1 cellular context compared by ENCODE assay signal in the genomic region with DNA sequence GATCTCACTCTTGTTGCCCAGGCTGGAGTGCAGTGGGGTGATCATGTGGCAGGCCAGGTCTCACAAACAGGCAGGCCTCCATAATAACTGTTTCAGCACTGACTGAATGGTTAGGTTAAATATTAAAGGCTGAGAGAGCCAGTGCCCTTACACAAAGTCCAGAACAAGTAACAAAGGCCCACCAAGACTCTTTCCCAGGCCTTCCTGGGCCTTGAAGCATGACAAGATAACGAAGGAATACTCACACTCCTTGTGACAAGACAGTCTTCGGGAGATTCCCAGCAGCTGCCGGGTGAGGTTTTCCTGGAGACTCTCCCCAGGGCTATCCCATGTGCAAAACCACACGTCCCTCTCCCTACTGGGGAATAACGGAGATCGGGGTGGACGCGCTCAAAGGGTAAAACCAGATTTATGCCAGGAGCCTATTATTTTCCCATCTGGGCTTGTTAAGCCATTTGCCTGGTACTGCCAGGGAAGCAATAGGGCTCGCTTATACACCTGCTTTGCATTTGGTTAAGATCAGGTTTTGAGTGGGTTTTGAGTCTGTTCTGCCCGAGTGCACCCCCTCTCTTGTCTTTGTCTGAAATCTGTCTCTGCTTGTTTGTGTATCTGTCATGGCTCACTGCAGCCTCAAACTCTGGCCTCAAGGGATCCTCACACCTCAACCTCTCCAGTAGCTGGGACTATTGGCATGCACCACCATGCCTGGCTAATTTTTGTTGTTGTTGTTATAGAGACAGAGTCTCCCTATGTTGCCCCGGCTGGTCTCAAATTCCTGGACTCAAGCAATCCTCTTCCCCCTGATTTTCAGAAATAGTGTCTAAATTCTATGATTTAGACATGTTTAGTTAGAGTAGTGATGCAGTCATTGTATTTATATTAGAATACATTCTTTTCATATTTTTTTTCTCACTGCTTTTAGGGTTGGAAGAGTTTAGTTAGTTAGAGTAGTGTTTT.
A peak's percentile ranks its signal among the peaks of the same experiment; 100 is the strongest.
TF ChIP-seq lines count a peak whose summit lies in the region.

No MANE protein-coding gene starts in this region.

TF ChIP-seq in HepG2, 621 proteins besides CTCF, POLR2A, EP300 and RAD21 (continued from another document and continues in another):
- TF ChIP-seq, protein P1, sequence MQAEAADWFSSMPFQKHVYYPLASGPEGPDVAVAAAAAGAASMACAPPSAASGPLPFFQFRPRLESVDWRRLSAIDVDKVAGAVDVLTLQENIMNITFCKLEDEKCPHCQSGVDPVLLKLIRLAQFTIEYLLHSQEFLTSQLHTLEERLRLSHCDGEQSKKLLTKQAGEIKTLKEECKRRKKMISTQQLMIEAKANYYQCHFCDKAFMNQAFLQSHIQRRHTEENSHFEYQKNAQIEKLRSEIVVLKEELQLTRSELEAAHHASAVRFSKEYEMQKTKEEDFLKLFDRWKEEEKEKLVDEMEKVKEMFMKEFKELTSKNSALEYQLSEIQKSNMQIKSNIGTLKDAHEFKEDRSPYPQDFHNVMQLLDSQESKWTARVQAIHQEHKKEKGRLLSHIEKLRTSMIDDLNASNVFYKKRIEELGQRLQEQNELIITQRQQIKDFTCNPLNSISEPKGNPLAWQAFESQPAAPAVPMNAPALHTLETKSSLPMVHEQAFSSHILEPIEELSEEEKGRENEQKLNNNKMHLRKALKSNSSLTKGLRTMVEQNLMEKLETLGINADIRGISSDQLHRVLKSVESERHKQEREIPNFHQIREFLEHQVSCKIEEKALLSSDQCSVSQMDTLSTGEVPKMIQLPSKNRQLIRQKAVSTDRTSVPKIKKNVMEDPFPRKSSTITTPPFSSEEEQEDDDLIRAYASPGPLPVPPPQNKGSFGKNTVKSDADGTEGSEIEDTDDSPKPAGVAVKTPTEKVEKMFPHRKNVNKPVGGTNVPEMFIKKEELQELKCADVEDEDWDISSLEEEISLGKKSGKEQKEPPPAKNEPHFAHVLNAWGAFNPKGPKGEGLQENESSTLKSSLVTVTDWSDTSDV (CRISPR knock-in tag; IDR thresholded peaks at IDR 0.05) = peak; percentile 63; the same call in 1 of the 2 replicates
- no peak for TF ChIP-seq FOXP1 (IDR thresholded peaks at IDR 0.05)
- no peak for TF ChIP-seq FOXP1 (CRISPR knock-in tag; IDR thresholded peaks at IDR 0.05)
- TF ChIP-seq SOX13 (IDR thresholded peaks at IDR 0.05) = peak; percentile 48; the same call in 1 of the 2 replicates
- peak in 1 of 2 experiments; percentile 41; a peak in 2 of 4 replicates for TF ChIP-seq SOX13 (CRISPR knock-in tag; conservative IDR thresholded peaks at IDR 0.05 in 1 of 2, IDR thresholded peaks at IDR 0.05 in 1 of 2)
- 0 out of 2 replicates have a peak, but pooled peaks have one; percentile 49 for TF ChIP-seq ZNF839 (CRISPR knock-in tag; IDR thresholded peaks at IDR 0.05; ENCODE audit: borderline replicate concordance)
- 0 out of 2 replicates have a peak, but pooled peaks have one; percentile 44 for TF ChIP-seq SIN3A (IDR thresholded peaks at IDR 0.05; ENCODE audit: borderline replicate concordance, low read depth, low read length)
- peak; percentile 79 for TF ChIP-seq RBFOX2 (IDR thresholded peaks at IDR 0.05; ENCODE audit: low read depth, low read length)
- TF ChIP-seq, protein P2, sequence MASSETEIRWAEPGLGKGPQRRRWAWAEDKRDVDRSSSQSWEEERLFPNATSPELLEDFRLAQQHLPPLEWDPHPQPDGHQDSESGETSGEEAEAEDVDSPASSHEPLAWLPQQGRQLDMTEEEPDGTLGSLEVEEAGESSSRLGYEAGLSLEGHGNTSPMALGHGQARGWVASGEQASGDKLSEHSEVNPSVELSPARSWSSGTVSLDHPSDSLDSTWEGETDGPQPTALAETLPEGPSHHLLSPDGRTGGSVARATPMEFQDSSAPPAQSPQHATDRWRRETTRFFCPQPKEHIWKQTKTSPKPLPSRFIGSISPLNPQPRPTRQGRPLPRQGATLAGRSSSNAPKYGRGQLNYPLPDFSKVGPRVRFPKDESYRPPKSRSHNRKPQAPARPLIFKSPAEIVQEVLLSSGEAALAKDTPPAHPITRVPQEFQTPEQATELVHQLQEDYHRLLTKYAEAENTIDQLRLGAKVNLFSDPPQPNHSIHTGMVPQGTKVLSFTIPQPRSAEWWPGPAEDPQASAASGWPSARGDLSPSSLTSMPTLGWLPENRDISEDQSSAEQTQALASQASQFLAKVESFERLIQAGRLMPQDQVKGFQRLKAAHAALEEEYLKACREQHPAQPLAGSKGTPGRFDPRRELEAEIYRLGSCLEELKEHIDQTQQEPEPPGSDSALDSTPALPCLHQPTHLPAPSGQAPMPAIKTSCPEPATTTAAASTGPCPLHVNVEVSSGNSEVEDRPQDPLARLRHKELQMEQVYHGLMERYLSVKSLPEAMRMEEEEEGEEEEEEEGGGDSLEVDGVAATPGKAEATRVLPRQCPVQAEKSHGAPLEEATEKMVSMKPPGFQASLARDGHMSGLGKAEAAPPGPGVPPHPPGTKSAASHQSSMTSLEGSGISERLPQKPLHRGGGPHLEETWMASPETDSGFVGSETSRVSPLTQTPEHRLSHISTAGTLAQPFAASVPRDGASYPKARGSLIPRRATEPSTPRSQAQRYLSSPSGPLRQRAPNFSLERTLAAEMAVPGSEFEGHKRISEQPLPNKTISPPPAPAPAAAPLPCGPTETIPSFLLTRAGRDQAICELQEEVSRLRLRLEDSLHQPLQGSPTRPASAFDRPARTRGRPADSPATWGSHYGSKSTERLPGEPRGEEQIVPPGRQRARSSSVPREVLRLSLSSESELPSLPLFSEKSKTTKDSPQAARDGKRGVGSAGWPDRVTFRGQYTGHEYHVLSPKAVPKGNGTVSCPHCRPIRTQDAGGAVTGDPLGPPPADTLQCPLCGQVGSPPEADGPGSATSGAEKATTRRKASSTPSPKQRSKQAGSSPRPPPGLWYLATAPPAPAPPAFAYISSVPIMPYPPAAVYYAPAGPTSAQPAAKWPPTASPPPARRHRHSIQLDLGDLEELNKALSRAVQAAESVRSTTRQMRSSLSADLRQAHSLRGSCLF (CRISPR knock-in tag; IDR thresholded peaks at IDR 0.05; ENCODE audit: borderline replicate concordance) = peak; percentile 84; the same call in 1 of the 2 replicates
- peak; percentile 54; the same call in 1 of the 2 replicates for TF ChIP-seq ZNF230 (CRISPR knock-in tag; IDR thresholded peaks at IDR 0.05)
- TF ChIP-seq KDM2A (CRISPR knock-in tag; IDR thresholded peaks at IDR 0.05; ENCODE audit: borderline replicate concordance, low read depth) = peak; percentile 59; the same call in 1 of the 2 replicates
- TF ChIP-seq ETV6 (CRISPR knock-in tag; conservative IDR thresholded peaks at IDR 0.05) = no peak; the same call in 1 of the 2 replicates
- TF ChIP-seq XBP1 (CRISPR knock-in tag; IDR thresholded peaks at IDR 0.05) = peak; percentile 64; the same call in 1 of the 2 replicates
- TF ChIP-seq GLI4 (CRISPR knock-in tag; IDR thresholded peaks at IDR 0.05; ENCODE audit: borderline replicate concordance) = no peak
- TF ChIP-seq SAFB2 (CRISPR knock-in tag; IDR thresholded peaks at IDR 0.05; ENCODE audit: borderline replicate concordance, low read depth) = no peak
- TF ChIP-seq PHF8 (CRISPR knock-in tag; IDR thresholded peaks at IDR 0.05) = peak; percentile 91
- TF ChIP-seq SIX4 (CRISPR knock-in tag; IDR thresholded peaks at IDR 0.05) = peak; percentile 11; the same call in 1 of the 2 replicates
- TF ChIP-seq ZNF33A (CRISPR knock-in tag; IDR thresholded peaks at IDR 0.05; ENCODE audit: borderline replicate concordance) = 0 out of 2 replicates have a peak, but pooled peaks have one; percentile 7
- peak; percentile 29 for TF ChIP-seq RARA (CRISPR knock-in tag; IDR thresholded peaks at IDR 0.05)
- TF ChIP-seq NKX3-1 (CRISPR knock-in tag; IDR thresholded peaks at IDR 0.05) = peak; percentile 90
- no peak for TF ChIP-seq NFE2L1 (CRISPR knock-in tag; IDR thresholded peaks at IDR 0.05; ENCODE audit: borderline replicate concordance)
- TF ChIP-seq, protein P3, sequence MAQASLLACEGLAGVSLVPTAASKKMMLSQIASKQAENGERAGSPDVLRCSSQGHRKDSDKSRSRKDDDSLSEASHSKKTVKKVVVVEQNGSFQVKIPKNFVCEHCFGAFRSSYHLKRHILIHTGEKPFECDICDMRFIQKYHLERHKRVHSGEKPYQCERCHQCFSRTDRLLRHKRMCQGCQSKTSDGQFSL (CRISPR knock-in tag; IDR thresholded peaks at IDR 0.05) = peak; percentile 82
- TF ChIP-seq, protein P4, sequence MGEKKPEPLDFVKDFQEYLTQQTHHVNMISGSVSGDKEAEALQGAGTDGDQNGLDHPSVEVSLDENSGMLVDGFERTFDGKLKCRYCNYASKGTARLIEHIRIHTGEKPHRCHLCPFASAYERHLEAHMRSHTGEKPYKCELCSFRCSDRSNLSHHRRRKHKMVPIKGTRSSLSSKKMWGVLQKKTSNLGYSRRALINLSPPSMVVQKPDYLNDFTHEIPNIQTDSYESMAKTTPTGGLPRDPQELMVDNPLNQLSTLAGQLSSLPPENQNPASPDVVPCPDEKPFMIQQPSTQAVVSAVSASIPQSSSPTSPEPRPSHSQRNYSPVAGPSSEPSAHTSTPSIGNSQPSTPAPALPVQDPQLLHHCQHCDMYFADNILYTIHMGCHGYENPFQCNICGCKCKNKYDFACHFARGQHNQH (CRISPR knock-in tag; IDR thresholded peaks at IDR 0.05) = 0 out of 2 replicates have a peak, but pooled peaks have one; percentile 21
- peak; percentile 62; the same call in 1 of the 2 replicates for TF ChIP-seq HES4 (CRISPR knock-in tag; IDR thresholded peaks at IDR 0.05; ENCODE audit: borderline replicate concordance)
- TF ChIP-seq ZC3H4 (CRISPR knock-in tag; IDR thresholded peaks at IDR 0.05; ENCODE audit: borderline replicate concordance) = no peak; the same call in 1 of the 2 replicates
- peak; percentile 43 for TF ChIP-seq ZNF883 (CRISPR knock-in tag; IDR thresholded peaks at IDR 0.05; ENCODE audit: not compliant biosample characterization)
- TF ChIP-seq, protein P5, sequence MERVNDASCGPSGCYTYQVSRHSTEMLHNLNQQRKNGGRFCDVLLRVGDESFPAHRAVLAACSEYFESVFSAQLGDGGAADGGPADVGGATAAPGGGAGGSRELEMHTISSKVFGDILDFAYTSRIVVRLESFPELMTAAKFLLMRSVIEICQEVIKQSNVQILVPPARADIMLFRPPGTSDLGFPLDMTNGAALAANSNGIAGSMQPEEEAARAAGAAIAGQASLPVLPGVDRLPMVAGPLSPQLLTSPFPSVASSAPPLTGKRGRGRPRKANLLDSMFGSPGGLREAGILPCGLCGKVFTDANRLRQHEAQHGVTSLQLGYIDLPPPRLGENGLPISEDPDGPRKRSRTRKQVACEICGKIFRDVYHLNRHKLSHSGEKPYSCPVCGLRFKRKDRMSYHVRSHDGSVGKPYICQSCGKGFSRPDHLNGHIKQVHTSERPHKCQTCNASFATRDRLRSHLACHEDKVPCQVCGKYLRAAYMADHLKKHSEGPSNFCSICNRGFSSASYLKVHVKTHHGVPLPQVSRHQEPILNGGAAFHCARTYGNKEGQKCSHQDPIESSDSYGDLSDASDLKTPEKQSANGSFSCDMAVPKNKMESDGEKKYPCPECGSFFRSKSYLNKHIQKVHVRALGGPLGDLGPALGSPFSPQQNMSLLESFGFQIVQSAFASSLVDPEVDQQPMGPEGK (CRISPR knock-in tag; IDR thresholded peaks at IDR 0.05) = no peak; the same call in 1 of the 2 replicates
- 0 out of 2 replicates have a peak, but pooled peaks have one; percentile 35 for TF ChIP-seq ZBTB38 (CRISPR knock-in tag; IDR thresholded peaks at IDR 0.05)
- TF ChIP-seq DMAP1 (CRISPR knock-in tag; IDR thresholded peaks at IDR 0.05) = peak; percentile 92
- TF ChIP-seq, protein P6, sequence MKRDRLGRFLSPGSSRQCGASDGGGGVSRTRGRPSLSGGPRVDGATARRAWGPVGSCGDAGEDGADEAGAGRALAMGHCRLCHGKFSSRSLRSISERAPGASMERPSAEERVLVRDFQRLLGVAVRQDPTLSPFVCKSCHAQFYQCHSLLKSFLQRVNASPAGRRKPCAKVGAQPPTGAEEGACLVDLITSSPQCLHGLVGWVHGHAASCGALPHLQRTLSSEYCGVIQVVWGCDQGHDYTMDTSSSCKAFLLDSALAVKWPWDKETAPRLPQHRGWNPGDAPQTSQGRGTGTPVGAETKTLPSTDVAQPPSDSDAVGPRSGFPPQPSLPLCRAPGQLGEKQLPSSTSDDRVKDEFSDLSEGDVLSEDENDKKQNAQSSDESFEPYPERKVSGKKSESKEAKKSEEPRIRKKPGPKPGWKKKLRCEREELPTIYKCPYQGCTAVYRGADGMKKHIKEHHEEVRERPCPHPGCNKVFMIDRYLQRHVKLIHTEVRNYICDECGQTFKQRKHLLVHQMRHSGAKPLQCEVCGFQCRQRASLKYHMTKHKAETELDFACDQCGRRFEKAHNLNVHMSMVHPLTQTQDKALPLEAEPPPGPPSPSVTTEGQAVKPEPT (CRISPR knock-in tag; IDR thresholded peaks at IDR 0.05; ENCODE audit: low read depth) = peak; percentile 49; the same call in 1 of the 2 replicates
- TF ChIP-seq ZNF121 (CRISPR knock-in tag; IDR thresholded peaks at IDR 0.05) = peak; percentile 91
- TF ChIP-seq, protein P7, sequence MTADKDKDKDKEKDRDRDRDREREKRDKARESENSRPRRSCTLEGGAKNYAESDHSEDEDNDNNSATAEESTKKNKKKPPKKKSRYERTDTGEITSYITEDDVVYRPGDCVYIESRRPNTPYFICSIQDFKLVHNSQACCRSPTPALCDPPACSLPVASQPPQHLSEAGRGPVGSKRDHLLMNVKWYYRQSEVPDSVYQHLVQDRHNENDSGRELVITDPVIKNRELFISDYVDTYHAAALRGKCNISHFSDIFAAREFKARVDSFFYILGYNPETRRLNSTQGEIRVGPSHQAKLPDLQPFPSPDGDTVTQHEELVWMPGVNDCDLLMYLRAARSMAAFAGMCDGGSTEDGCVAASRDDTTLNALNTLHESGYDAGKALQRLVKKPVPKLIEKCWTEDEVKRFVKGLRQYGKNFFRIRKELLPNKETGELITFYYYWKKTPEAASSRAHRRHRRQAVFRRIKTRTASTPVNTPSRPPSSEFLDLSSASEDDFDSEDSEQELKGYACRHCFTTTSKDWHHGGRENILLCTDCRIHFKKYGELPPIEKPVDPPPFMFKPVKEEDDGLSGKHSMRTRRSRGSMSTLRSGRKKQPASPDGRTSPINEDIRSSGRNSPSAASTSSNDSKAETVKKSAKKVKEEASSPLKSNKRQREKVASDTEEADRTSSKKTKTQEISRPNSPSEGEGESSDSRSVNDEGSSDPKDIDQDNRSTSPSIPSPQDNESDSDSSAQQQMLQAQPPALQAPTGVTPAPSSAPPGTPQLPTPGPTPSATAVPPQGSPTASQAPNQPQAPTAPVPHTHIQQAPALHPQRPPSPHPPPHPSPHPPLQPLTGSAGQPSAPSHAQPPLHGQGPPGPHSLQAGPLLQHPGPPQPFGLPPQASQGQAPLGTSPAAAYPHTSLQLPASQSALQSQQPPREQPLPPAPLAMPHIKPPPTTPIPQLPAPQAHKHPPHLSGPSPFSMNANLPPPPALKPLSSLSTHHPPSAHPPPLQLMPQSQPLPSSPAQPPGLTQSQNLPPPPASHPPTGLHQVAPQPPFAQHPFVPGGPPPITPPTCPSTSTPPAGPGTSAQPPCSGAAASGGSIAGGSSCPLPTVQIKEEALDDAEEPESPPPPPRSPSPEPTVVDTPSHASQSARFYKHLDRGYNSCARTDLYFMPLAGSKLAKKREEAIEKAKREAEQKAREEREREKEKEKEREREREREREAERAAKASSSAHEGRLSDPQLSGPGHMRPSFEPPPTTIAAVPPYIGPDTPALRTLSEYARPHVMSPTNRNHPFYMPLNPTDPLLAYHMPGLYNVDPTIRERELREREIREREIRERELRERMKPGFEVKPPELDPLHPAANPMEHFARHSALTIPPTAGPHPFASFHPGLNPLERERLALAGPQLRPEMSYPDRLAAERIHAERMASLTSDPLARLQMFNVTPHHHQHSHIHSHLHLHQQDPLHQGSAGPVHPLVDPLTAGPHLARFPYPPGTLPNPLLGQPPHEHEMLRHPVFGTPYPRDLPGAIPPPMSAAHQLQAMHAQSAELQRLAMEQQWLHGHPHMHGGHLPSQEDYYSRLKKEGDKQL (CRISPR knock-in tag; IDR thresholded peaks at IDR 0.05; ENCODE audit: low read depth) = 0 out of 2 replicates have a peak, but pooled peaks have one; percentile 18
- peak; percentile 79 for TF ChIP-seq YEATS4 (CRISPR knock-in tag; IDR thresholded peaks at IDR 0.05; ENCODE audit: borderline replicate concordance)
